17 cellular contexts compared by ENCODE assay signal in the genomic region with DNA sequence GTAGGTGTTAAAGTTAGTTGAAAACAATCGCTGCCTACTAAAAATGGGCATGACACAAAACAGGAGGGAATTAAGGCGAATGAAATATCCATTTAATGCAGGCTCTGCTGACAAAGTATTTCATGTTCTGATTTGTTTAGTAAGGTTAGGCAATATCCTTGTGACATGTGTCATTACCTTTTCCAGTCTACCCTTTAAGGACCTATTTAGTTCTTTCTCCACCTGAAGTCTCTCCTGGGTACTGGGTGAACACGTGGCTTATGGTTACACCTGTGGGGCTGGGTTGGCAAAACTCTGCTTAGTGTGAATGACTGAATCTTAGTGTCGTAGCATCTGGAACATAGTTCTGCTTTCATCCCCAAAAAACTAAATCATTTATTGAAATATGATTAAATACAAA.
"Had no signal": no experiment of that assay in that cellular context is flagged by ENCODE, and none has a peak within 500 bp of the region (broad histone marks: within the 10 kb centered on the region; RNA-seq: fewer than 3 reads in every experiment).

No MANE protein-coding gene starts in this region.

- ATAC-seq: foreskin keratinocyte; left lobe of liver; naive thymus-derived CD8-positive, alpha-beta T cell had no signal

- H3K9me3 Mint-ChIP-seq: naive thymus-derived CD8-positive, alpha-beta T cell; neural crest cell had no signal

- H3K4me3 Mint-ChIP-seq: naive thymus-derived CD8-positive, alpha-beta T cell; neural crest cell had no signal

- H3K4me1 Mint-ChIP-seq: neural crest cell had no signal

- DNase-seq: caudate nucleus; cortex of kidney; dorsolateral prefrontal cortex; effector CD8-positive, alpha-beta T cell; islet precursor cell; mesendoderm; naive thymus-derived CD8-positive, alpha-beta T cell; sigmoid colon; stimulated activated CD4-positive, alpha-beta T cell treated with anti-CD3 and anti-CD28 coated beads, Interleukin-2, amount 100 ng/mL, for 24 hours; stimulated activated CD4-positive, alpha-beta T cell treated with anti-CD3 and anti-CD28 coated beads, Interleukin-4, amount 100 ng/mL, for 4 hours; stimulated activated naive CD4-positive, alpha-beta T cell; stomach; substantia nigra; transverse colon had no signal

- H3K27me3 Mint-ChIP-seq: naive thymus-derived CD8-positive, alpha-beta T cell had no signal
